21 cellular contexts compared by ENCODE assay signal in genomic region chr14:94753067-94753466, GRCh38. TPM values are rescaled to one million over a fixed set of nuclear protein-coding genes. Genes with fewer than 3 reads are reported as not detected.
DNase-seq lines count a peak whose midpoint lies in the region; ATAC-seq and TF ChIP-seq lines count a peak whose summit lies in the region.
"Had no signal": no experiment of that assay in that cellular context is flagged by ENCODE, and none has a peak within 500 bp of the region (broad histone marks: within the 10 kb centered on the region; RNA-seq: fewer than 3 reads in every experiment).

No MANE protein-coding gene starts in this region.

- H3K27ac ChIP-seq in right atrium auricular region (no peak overlapping the region), sigmoid colon (no peak overlapping the region), aorta (ENCODE audit: low read depth in 1 of 2, low read length in 2 of 2) (no peak overlapping the region)
- H3K27ac ChIP-seq: C4-2B had no signal

- H3K36me3 ChIP-seq in right atrium auricular region, result no peaks in the 10 kb centered on the region
- H3K36me3 ChIP-seq in sigmoid colon, result no peaks in the 10 kb centered on the region
- H3K36me3 ChIP-seq in aorta (ENCODE audit: control insufficient read depth in 1 of 2, insufficient read depth in 2 of 2, low read length in 1 of 2), result no peaks in the 10 kb centered on the region

- intact Hi-C loops in Right ventricle myocardium superior (cut with DNase I), result no loop called here
- intact Hi-C loops in sigmoid colon (cut with DNase I), result no loop called here
- intact Hi-C loops in aorta (cut with DNase I), result no loop called here

- DNase-seq in Right ventricle myocardium superior (peak; percentile 55), right atrium auricular region (ENCODE audit: low spot score) (no peak), mesenteric fat pad (ENCODE audit: low spot score) (peak; percentile 85), sigmoid colon (peak; percentile 67), aorta (no peak), NCI-H82 (lab: John Stamatoyannopoulos, UW) (no peak), UCSD-AML1 (lab: John Stamatoyannopoulos, UW; ENCODE audit: unreplicated experiment) (no peak)
- DNase-seq in activated naive CD4-positive, alpha-beta T cell treated with anti-CD3 and anti-CD28 coated beads, Interleukin-2, amount 50 U/mL, for 72 hours (ENCODE audit: low spot score in 2 of 2), result no peak
- DNase-seq: CD8-positive, alpha-beta memory T cell; HCEC 1CT; KG1; NCI-H1092; NCI-H1436; NCI-H1930; NCI-H226; NCI-H510A treated with DMSO at 0.1 percent for 48 hours; NCI-H748 treated with DMSO at 0.1 percent for 48 hours had no signal

- WGBS in sigmoid colon, 2 donors, result 72 to 84% methylated on average over 9 of the region's 9 CpGs
- 82 to 84% methylated on average over 9 of the region's 9 CpGs for WGBS in aorta, 2 donors

- H3K4me3 ChIP-seq in right atrium auricular region (no peak overlapping the region), sigmoid colon (no peak overlapping the region), aorta (ENCODE audit: low read length in 2 of 2) (no peak overlapping the region)
- H3K4me3 ChIP-seq: GM23338 had no signal

- H3K27ac Mint-ChIP-seq in activated naive CD4-positive, alpha-beta T cell treated with anti-CD3 and anti-CD28 coated beads, Interleukin-2, amount 50 U/mL, for 72 hours, result no peak overlapping the region
- H3K27ac Mint-ChIP-seq: CD8-positive, alpha-beta memory T cell; GM23338 had no signal

- no peaks in the 10 kb centered on the region for H3K9me3 Mint-ChIP-seq in activated naive CD4-positive, alpha-beta T cell treated with anti-CD3 and anti-CD28 coated beads, Interleukin-2, amount 50 U/mL, for 72 hours
- H3K9me3 Mint-ChIP-seq: CD8-positive, alpha-beta memory T cell; GM23338 had no signal

- TF ChIP-seq CTCF in right atrium auricular region (IDR thresholded peaks at IDR 0.05), result no peak
- no peak for TF ChIP-seq CTCF in sigmoid colon (IDR thresholded peaks at IDR 0.05)

- peak; percentile 77 for ATAC-seq in Right ventricle myocardium superior (ENCODE audit: poor library complexity)
- ATAC-seq in aorta (ENCODE audit: low FRiP score), result peak; percentile 12
- no peak for ATAC-seq in activated naive CD4-positive, alpha-beta T cell treated with anti-CD3 and anti-CD28 coated beads, Interleukin-2, amount 50 U/mL, for 72 hours
- ATAC-seq: GM23338 had no signal

- H3K27me3 ChIP-seq in right atrium auricular region, result no peaks in the 10 kb centered on the region
- no peaks in the 10 kb centered on the region for H3K27me3 ChIP-seq in sigmoid colon
- no peaks in the 10 kb centered on the region for H3K27me3 ChIP-seq in aorta (ENCODE audit: control insufficient read depth in 1 of 2, insufficient read depth in 2 of 2, low read length in 1 of 2)

- TF ChIP-seq POLR2A in sigmoid colon (IDR thresholded peaks at IDR 0.05), result no peak

- H3K9me3 ChIP-seq in right atrium auricular region, result no peaks in the 10 kb centered on the region
- H3K9me3 ChIP-seq in sigmoid colon, result no peaks in the 10 kb centered on the region
- H3K9me3 ChIP-seq in aorta (ENCODE audit: control insufficient read depth, low read length), result no peaks in the 10 kb centered on the region

- no peaks in the 10 kb centered on the region for H3K4me1 ChIP-seq in right atrium auricular region
- no peaks in the 10 kb centered on the region for H3K4me1 ChIP-seq in sigmoid colon
- no peaks in the 10 kb centered on the region for H3K4me1 ChIP-seq in aorta (ENCODE audit: control insufficient read depth in 1 of 2, insufficient read depth in 2 of 2, low read length in 2 of 2)

- no peaks in the 10 kb centered on the region for H3K36me3 Mint-ChIP-seq in activated naive CD4-positive, alpha-beta T cell treated with anti-CD3 and anti-CD28 coated beads, Interleukin-2, amount 50 U/mL, for 72 hours
- H3K36me3 Mint-ChIP-seq: CD8-positive, alpha-beta memory T cell had no signal

- no peak for TF ChIP-seq EP300 in sigmoid colon (IDR thresholded peaks at IDR 0.05)

RNA-seq across cellular contexts. Expression of gene GSC, which starts 16.8 kb away (rescaled TPM):
- 0.24 TPM for total RNA-seq in Right ventricle myocardium superior
- under 1 TPM in 1 of 2 donors, not detected in 1; 0.52 TPM for total RNA-seq in right atrium auricular region
- total RNA-seq in mesenteric fat pad, result 1.7 TPM
- total RNA-seq in sigmoid colon, result 1 to 10 TPM in 2 of 4 donors, under 1 TPM in 2; 0.33 to 7.5 (median 0.74) TPM
- under 1 TPM in 1 of 3 donors, not detected in 2; 0.07 TPM for polyA plus RNA-seq in sigmoid colon
- 1 to 10 TPM in 1 of 2 donors, under 1 TPM in 1; 0.55 to 1.3 TPM for total RNA-seq in aorta
- not detected for polyA plus RNA-seq in aorta
- total RNA-seq in activated naive CD4-positive, alpha-beta T cell treated with anti-CD3 and anti-CD28 coated beads, Interleukin-2, amount 50 U/mL, for 72 hours, result not detected
- total RNA-seq: A172; CD8-positive, alpha-beta memory T cell had no signal
- polyA plus RNA-seq: AG04450 had no signal

Comparison
In these comparisons a context has a peak if more than half of its experiments do, and no peak if none do; other contexts are left out.
1. DNase-seq: peak in Right ventricle myocardium superior (single experiment), mesenteric fat pad (single experiment) and sigmoid colon (single experiment); none in right atrium auricular region (single experiment), aorta (0 of 2), NCI-H82 (single experiment), UCSD-AML1 (single experiment) and activated naive CD4-positive, alpha-beta T cell treated with anti-CD3 and anti-CD28 coated beads, Interleukin-2, amount 50 U/mL, for 72 hours (0 of 2).
2. ATAC-seq: peak in Right ventricle myocardium superior (single experiment) and aorta (single experiment); none in activated naive CD4-positive, alpha-beta T cell treated with anti-CD3 and anti-CD28 coated beads, Interleukin-2, amount 50 U/mL, for 72 hours (0 of 2).